13 cellular contexts compared by ENCODE assay signal in genomic region chr3:193701896-193702644, GRCh38.
A peak's percentile ranks its signal among the peaks of the same experiment; 100 is the strongest.
DNase-seq lines count a peak whose midpoint lies in the region; ATAC-seq, FAIRE-seq and TF ChIP-seq lines count a peak whose summit lies in the region.
"Had no signal": no experiment of that assay in that cellular context is flagged by ENCODE, and none has a peak within 500 bp of the region (broad histone marks: within the 10 kb centered on the region; RNA-seq: fewer than 3 reads in every experiment).

No MANE protein-coding gene starts in this region.

- H3K36me3 ChIP-seq in adipocyte (ENCODE audit: control insufficient read depth, insufficient read depth, low read length, severe bottlenecking) = peaks cover 12% of the 10 kb centered on the region

- H3K4me1 Mint-ChIP-seq in mesothelial cell of epicardium = no peaks in the 10 kb centered on the region

- peak; percentile 65 for ATAC-seq in GM19395 (IDR thresholded peaks at IDR 0.05; ENCODE audit: unreplicated experiment)
- ATAC-seq in HG03432 (IDR thresholded peaks at IDR 0.05; ENCODE audit: unreplicated experiment) = peak; percentile 76
- ATAC-seq: left ventricle myocardium superior, Panc1 had no signal

- FAIRE-seq in frontal cortex (lab: Jason Lieb, UNC) = no peak

- H3K4me3 ChIP-seq in adipocyte (ENCODE audit: low read length) = no peak overlapping the region

- no peaks in the 10 kb centered on the region for H3K9me3 ChIP-seq in adipocyte (ENCODE audit: control insufficient read depth, low read length)

- H3K4me3 Mint-ChIP-seq in mesothelial cell of epicardium = no peak overlapping the region
- H3K4me3 Mint-ChIP-seq: endodermal cell had no signal

- peak; percentile 22 for DNase-seq in AG08395 (ENCODE audit: low spot score)
- DNase-seq in adipocyte (ENCODE audit: low read depth) = peak; percentile 5
- no peak for DNase-seq in putamen (ENCODE audit: low spot score)
- DNase-seq in frontal cortex (ENCODE audit: low spot score in 2 of 2) = no peak
- no peak for DNase-seq in activated CD4-positive, alpha-beta T cell treated with anti-CD3 and anti-CD28 coated beads for 4 hours
- no peak for DNase-seq in mesothelial cell of epicardium (ENCODE audit: low spot score in 2 of 2, unreplicated experiment in 2 of 2)
- DNase-seq: activated T-cell treated with anti-CD3 and anti-CD28 coated beads, Interleukin-2, amount 50 U/mL, for 1 hour; endodermal cell; left ventricle myocardium superior; stimulated activated CD4-positive, alpha-beta T cell treated with anti-CD3 and anti-CD28 coated beads, Interleukin-2, amount 100 ng/mL, for 24 hours had no signal

- H3K9me3 Mint-ChIP-seq in mesothelial cell of epicardium = no peaks in the 10 kb centered on the region
- H3K9me3 Mint-ChIP-seq: endodermal cell had no signal

- H3K9ac ChIP-seq in adipocyte (ENCODE audit: low read length) = no peak overlapping the region

- H3K27me3 ChIP-seq in adipocyte (replicated peaks; ENCODE audit: control insufficient read depth, insufficient read depth, low read length) = no peaks in the 10 kb centered on the region

- H3K27me3 Mint-ChIP-seq in mesothelial cell of epicardium (ENCODE audit: low read depth) = no peaks in the 10 kb centered on the region

- H3K4me1 ChIP-seq in adipocyte (ENCODE audit: control insufficient read depth, insufficient read depth, low read length) = peaks cover 13% of the 10 kb centered on the region

- H3K36me3 Mint-ChIP-seq in mesothelial cell of epicardium = peaks cover 10% of the 10 kb centered on the region

- TF ChIP-seq CTCF in mesothelial cell of epicardium (IDR thresholded peaks at IDR 0.05; ENCODE audit: unreplicated experiment) = no peak

- H3K27ac Mint-ChIP-seq in mesothelial cell of epicardium = no peak overlapping the region
- H3K27ac Mint-ChIP-seq: endodermal cell had no signal

Comparison
In these comparisons a context has a peak if more than half of its experiments do, and no peak if none do; other contexts are left out.
1. DNase-seq: peak in AG08395 (single experiment) and adipocyte (single experiment); none in putamen (single experiment), frontal cortex (0 of 2), activated CD4-positive, alpha-beta T cell treated with anti-CD3 and anti-CD28 coated beads for 4 hours (0 of 2) and mesothelial cell of epicardium (0 of 2).